ENCODE assay signal across 1 cellular context in the genomic region with DNA sequence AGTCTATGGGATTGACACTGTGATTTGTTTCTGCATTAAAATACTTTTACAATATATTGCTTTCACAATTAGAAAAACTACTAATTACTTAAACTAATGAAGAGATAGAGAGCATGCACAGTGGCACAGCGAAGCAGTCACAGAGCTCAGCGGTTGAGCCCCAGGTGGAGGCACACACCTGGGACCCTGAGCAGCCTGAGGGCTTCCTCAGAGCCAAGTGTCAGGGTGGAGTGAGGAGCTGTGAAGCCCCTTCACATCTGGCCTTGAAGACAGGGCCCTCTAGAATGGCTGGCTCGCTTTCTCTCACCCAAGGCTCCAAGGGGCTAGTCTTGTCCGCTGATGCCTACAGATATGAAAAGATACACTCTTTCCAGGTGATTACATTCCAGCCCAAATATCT.
TF ChIP-seq lines count a peak whose summit lies in the region.

No MANE protein-coding gene starts in this region.

TF ChIP-seq in WTC11, 78 proteins besides CTCF, POLR2A, EP300 and RAD21 (continued from another document):
- TF ChIP-seq, protein P1, sequence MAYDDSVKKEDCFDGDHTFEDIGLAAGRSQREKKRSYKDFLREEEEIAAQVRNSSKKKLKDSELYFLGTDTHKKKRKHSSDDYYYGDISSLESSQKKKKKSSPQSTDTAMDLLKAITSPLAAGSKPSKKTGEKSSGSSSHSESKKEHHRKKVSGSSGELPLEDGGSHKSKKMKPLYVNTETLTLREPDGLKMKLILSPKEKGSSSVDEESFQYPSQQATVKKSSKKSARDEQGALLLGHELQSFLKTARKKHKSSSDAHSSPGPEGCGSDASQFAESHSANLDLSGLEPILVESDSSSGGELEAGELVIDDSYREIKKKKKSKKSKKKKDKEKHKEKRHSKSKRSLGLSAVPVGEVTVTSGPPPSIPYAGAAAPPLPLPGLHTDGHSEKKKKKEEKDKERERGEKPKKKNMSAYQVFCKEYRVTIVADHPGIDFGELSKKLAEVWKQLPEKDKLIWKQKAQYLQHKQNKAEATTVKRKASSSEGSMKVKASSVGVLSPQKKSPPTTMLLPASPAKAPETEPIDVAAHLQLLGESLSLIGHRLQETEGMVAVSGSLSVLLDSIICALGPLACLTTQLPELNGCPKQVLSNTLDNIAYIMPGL (CRISPR knock-in tag; IDR thresholded peaks at IDR 0.05): no peak
- TF ChIP-seq, protein P2, sequence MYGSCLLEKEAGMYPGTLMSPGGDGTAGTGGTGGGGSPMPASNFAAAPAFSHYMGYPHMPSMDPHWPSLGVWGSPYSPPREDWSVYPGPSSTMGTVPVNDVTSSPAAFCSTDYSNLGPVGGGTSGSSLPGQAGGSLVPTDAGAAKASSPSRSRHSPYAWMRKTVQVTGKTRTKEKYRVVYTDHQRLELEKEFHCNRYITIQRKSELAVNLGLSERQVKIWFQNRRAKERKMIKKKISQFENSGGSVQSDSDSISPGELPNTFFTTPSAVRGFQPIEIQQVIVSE (CRISPR knock-in tag; IDR thresholded peaks at IDR 0.05; ENCODE audit: borderline replicate concordance): no peak
- TF ChIP-seq, protein P3, sequence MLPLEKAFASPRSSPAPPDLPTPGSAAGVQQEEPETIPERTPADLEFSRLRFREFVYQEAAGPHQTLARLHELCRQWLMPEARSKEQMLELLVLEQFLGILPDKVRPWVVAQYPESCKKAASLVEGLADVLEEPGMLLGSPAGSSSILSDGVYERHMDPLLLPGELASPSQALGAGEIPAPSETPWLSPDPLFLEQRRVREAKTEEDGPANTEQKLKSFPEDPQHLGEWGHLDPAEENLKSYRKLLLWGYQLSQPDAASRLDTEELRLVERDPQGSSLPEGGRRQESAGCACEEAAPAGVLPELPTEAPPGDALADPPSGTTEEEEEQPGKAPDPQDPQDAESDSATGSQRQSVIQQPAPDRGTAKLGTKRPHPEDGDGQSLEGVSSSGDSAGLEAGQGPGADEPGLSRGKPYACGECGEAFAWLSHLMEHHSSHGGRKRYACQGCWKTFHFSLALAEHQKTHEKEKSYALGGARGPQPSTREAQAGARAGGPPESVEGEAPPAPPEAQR (CRISPR knock-in tag; IDR thresholded peaks at IDR 0.05): no peak
- TF ChIP-seq, protein P4, sequence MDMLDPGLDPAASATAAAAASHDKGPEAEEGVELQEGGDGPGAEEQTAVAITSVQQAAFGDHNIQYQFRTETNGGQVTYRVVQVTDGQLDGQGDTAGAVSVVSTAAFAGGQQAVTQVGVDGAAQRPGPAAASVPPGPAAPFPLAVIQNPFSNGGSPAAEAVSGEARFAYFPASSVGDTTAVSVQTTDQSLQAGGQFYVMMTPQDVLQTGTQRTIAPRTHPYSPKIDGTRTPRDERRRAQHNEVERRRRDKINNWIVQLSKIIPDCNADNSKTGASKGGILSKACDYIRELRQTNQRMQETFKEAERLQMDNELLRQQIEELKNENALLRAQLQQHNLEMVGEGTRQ (CRISPR knock-in tag; IDR thresholded peaks at IDR 0.05): no peak
- TF ChIP-seq, protein P5, sequence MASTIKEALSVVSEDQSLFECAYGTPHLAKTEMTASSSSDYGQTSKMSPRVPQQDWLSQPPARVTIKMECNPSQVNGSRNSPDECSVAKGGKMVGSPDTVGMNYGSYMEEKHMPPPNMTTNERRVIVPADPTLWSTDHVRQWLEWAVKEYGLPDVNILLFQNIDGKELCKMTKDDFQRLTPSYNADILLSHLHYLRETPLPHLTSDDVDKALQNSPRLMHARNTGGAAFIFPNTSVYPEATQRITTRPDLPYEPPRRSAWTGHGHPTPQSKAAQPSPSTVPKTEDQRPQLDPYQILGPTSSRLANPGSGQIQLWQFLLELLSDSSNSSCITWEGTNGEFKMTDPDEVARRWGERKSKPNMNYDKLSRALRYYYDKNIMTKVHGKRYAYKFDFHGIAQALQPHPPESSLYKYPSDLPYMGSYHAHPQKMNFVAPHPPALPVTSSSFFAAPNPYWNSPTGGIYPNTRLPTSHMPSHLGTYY (CRISPR knock-in tag; IDR thresholded peaks at IDR 0.05): no peak
- TF ChIP-seq ESRRA (CRISPR knock-in tag; IDR thresholded peaks at IDR 0.05; ENCODE audit: borderline replicate concordance): no peak
- TF ChIP-seq, protein P6, sequence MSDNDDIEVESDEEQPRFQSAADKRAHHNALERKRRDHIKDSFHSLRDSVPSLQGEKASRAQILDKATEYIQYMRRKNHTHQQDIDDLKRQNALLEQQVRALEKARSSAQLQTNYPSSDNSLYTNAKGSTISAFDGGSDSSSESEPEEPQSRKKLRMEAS (CRISPR knock-in tag; IDR thresholded peaks at IDR 0.05): no peak
- no peak for TF ChIP-seq ZNF232 (CRISPR knock-in tag; IDR thresholded peaks at IDR 0.05)
TF ChIP-seq in WTC11: peak in this region for 0.
